Comparison of ENCODE assay signal across 15 cellular contexts in the genomic region with DNA sequence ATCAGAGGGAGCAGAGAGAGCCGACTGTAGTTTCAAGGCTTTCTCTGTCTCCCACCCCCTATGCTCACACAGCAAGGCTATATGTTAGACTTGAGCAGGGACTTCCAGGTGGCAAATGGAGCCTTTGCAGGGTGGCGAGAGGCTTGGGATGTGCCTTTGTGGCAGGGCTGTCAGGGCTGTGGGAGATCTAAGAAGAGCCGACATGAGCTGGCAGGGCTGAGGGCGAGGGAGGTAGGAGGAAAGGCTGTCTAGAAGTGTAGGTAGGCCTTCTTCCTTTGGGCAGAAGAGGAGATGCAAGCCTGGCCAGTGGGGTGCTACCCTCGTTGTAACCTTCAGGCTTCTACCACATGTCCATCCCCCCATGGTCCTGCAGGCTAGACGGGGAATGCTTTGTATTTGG. TPM values are rescaled to one million over a fixed set of nuclear protein-coding genes. Genes with fewer than 3 reads are reported as not detected.
DNase-seq lines count a peak whose midpoint lies in the region; ATAC-seq, FAIRE-seq and TF ChIP-seq lines count a peak whose summit lies in the region.
"Had no signal": no experiment of that assay in that cellular context is flagged by ENCODE, and none has a peak within 500 bp of the region (broad histone marks: within the 10 kb centered on the region; RNA-seq: fewer than 3 reads in every experiment).

No MANE protein-coding gene starts in this region.

- peak; percentile 65 for FAIRE-seq in GM12892 (lab: Jason Lieb, UNC)

- no peaks in the 10 kb centered on the region for H3K27me3 Mint-ChIP-seq in memory B cell
- H3K27me3 Mint-ChIP-seq: CD4-positive, alpha-beta memory T cell had no signal

- H3K27me3 ChIP-seq in SU-DHL-6 (ENCODE audit: low read length) (no peaks in the 10 kb centered on the region), prostate gland (replicated peaks; ENCODE audit: insufficient read depth) (no peaks in the 10 kb centered on the region)
- H3K27me3 ChIP-seq: esophagus squamous epithelium, ovary had no signal

- no peak overlapping the region for H3K4me3 ChIP-seq in SU-DHL-6 (ENCODE audit: insufficient read depth, low read length, poor library complexity, severe bottlenecking)
- no peak overlapping the region for H3K4me3 ChIP-seq in prostate gland
- H3K4me3 ChIP-seq: esophagus squamous epithelium, ovary had no signal

- H3K4me2 ChIP-seq in SU-DHL-6 (ENCODE audit: low read depth, low read length, poor library complexity, severe bottlenecking), result peak overlapping the region; percentile 5

- ATAC-seq in memory B cell (ENCODE audit: low read depth), result no peak

- H3K4me1 Mint-ChIP-seq in memory B cell, result peaks cover 73% of the 10 kb centered on the region

- H3K9me3 ChIP-seq in SU-DHL-6 (ENCODE audit: insufficient read depth, low read length) (no peaks in the 10 kb centered on the region), prostate gland (no peaks in the 10 kb centered on the region)
- H3K9me3 ChIP-seq: esophagus squamous epithelium, ovary had no signal

- H3K9ac ChIP-seq in SU-DHL-6 (ENCODE audit: low read length), result no peak overlapping the region

- TF ChIP-seq CTCF in SU-DHL-6 (IDR thresholded peaks at IDR 0.05; ENCODE audit: insufficient read depth, low read length, poor library complexity, severe bottlenecking), result no peak
- no peak for TF ChIP-seq CTCF in prostate gland (IDR thresholded peaks at IDR 0.05)

- H3K9me3 Mint-ChIP-seq in memory B cell, result no peaks in the 10 kb centered on the region
- H3K9me3 Mint-ChIP-seq: CD4-positive, alpha-beta memory T cell had no signal

- peak overlapping the region; percentile 85 for H3K27ac Mint-ChIP-seq in memory B cell

- no peaks in the 10 kb centered on the region for H4K20me1 ChIP-seq in SU-DHL-6 (ENCODE audit: low read depth, low read length)

- DNase-seq in GM12892 (ENCODE audit: insufficient read length), result no peak
- DNase-seq in memory B cell (ENCODE audit: low spot score in 2 of 2), result no peak
- no peak for DNase-seq in substantia nigra (lab: John Stamatoyannopoulos, UW)
- DNase-seq in prostate gland (ENCODE audit: low spot score), result no peak
- no peak for DNase-seq in activated gamma-delta T cell (lab: John Stamatoyannopoulos, UW)
- no peak for DNase-seq in DMS 273 (lab: John Stamatoyannopoulos, UW; ENCODE audit: unreplicated experiment)
- DNase-seq: activated naive CD4-positive, alpha-beta T cell treated with Interleukin-2 at 50 U/mL for 16 hours; CD4-positive, alpha-beta memory T cell; cerebellar nuclear complex; esophagus squamous epithelium; GF-D8; NCI-H187; NCI-H526 treated with DMSO at 0.1 percent for 48 hours; ovary had no signal

- peaks cover 27% of the 10 kb centered on the region for H3F3A ChIP-seq in SU-DHL-6 (ENCODE audit: insufficient read depth)

- 91% methylated on average over 6 of the region's 6 CpGs for WGBS in prostate gland

- H3K4me3 Mint-ChIP-seq in memory B cell, result peak overlapping the region; percentile 58

- no peak overlapping the region for H2AFZ ChIP-seq in SU-DHL-6 (ENCODE audit: low read depth, low read length, severe bottlenecking)

- no peaks in the 10 kb centered on the region for H3K36me3 Mint-ChIP-seq in memory B cell
- H3K36me3 Mint-ChIP-seq: CD4-positive, alpha-beta memory T cell had no signal

- TF ChIP-seq POLR2A in GM12892 (IDR thresholded peaks at IDR 0.05; ENCODE audit: low read depth, low read length) (no peak), prostate gland (IDR thresholded peaks at IDR 0.05) (no peak)

- peak overlapping the region; percentile 99 for H3K27ac ChIP-seq in SU-DHL-6 (ENCODE audit: low read depth, low read length)
- peak overlapping the region; percentile 98 for H3K27ac ChIP-seq in substantia nigra (ENCODE audit: low read depth, low read length, poor library complexity, severe bottlenecking)
- no peak overlapping the region for H3K27ac ChIP-seq in prostate gland
- H3K27ac ChIP-seq: ovary had no signal

- H3K36me3 ChIP-seq in SU-DHL-6 (ENCODE audit: low read length) (no peaks in the 10 kb centered on the region), prostate gland (no peaks in the 10 kb centered on the region)
- H3K36me3 ChIP-seq: esophagus squamous epithelium, ovary had no signal

- H3K79me2 ChIP-seq in SU-DHL-6 (ENCODE audit: insufficient read depth, low read length), result peaks cover 98% of the 10 kb centered on the region

- H3K4me1 ChIP-seq in prostate gland (replicated peaks), result peaks cover 39% of the 10 kb centered on the region

- intact Hi-C loops in prostate gland (cut with DNase I), result no loop called here

- H3K9me2 ChIP-seq in SU-DHL-6 (replicated peaks; ENCODE audit: insufficient read depth, low read length), result no peaks in the 10 kb centered on the region

RNA-seq across cellular contexts. Expression of gene CXXC5, which starts 15.1 kb away (rescaled TPM):
- polyA plus RNA-seq in GM12892 (2012; ENCODE audit: missing spikeins), result 22.4 TPM
- total RNA-seq in prostate gland, result 10 to 100 TPM; 47.4 to 47.7 TPM

Comparison
In these comparisons a context has a peak if more than half of its experiments do, and no peak if none do; other contexts are left out.
1. H3K27ac ChIP-seq: peak in SU-DHL-6 (single experiment) and substantia nigra (single experiment); none in prostate gland (0 of 2).